1 cellular context compared by ENCODE assay signal in genomic region chr19:3721900-3722442, GRCh38.
TF ChIP-seq lines count a peak whose summit lies in the region.

No MANE protein-coding gene starts in this region.

TF ChIP-seq in endothelial cell of umbilical vein, 7 proteins besides CTCF, POLR2A, EP300 and RAD21:
- no peak for TF ChIP-seq FOS (IDR thresholded peaks at IDR 0.05; ENCODE audit: borderline replicate concordance, insufficient read depth, low read length)
- no peak for TF ChIP-seq MYC (IDR thresholded peaks at IDR 0.05; ENCODE audit: low read depth, low read length)
- TF ChIP-seq POLR2AphosphoS5 (IDR thresholded peaks at IDR 0.05; ENCODE audit: insufficient read depth, low read depth, low read length): no peak
- no peak for TF ChIP-seq JUN (IDR thresholded peaks at IDR 0.05; ENCODE audit: borderline replicate concordance, insufficient read depth, insufficient read length, low read depth)
- no peak for TF ChIP-seq MAX (IDR thresholded peaks at IDR 0.05; ENCODE audit: insufficient read depth, insufficient read length)
- peak; percentile 80 for TF ChIP-seq EZH2 (IDR thresholded peaks at IDR 0.05; ENCODE audit: borderline replicate concordance, low read depth, low read length, severe bottlenecking)
